19 cellular contexts compared by ENCODE assay signal in the genomic region with DNA sequence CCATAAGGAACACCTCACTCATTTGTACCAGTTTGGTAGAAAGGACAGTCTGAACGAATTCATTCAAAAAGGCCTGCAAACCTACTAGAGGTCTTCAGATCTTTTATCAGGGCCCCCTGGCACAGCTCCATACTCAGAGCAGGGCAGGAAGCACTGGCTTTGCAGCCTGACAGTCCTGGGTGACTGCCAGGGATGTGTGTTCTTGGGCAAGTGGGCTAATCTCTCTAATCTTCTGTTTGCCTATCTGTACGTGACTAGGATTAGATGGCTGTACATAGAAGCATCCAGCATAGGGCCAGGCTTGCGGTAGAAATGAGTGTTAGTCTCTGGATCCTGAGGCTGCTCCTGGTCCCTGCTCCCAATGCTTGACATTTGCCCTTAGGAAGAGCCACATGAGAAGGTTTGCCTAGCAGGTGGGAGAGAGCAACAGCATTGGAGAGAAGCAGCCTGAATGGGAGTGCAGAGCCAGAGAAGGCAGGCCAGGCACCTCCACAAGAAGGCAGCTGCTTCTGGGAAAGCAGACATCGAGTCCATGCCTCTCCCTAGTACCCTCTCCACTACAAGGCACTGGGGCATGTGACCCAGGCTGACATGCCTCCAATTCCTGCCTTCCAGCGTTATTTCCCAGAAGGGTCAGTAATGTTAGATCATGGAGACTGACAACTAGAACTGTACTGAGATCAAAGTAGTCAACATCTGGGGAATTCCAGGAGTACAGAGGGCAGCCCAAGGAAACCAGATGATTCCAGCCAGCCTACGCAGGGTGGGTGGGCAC. TPM values are rescaled to one million over a fixed set of nuclear protein-coding genes. Genes with fewer than 3 reads are reported as not detected.
A peak's percentile ranks its signal among the peaks of the same experiment; 100 is the strongest.
DNase-seq lines count a peak whose midpoint lies in the region; ATAC-seq and TF ChIP-seq lines count a peak whose summit lies in the region.
"Had no signal": no experiment of that assay in that cellular context is flagged by ENCODE, and none has a peak within 500 bp of the region (broad histone marks: within the 10 kb centered on the region; RNA-seq: fewer than 3 reads in every experiment).

No MANE protein-coding gene starts in this region.

- H3K36me3 ChIP-seq in WERI-Rb-1, result peaks cover 49% of the 10 kb centered on the region
- H3K36me3 ChIP-seq in neuronal stem cell (replicated peaks in 1 of 2; ENCODE audit: control insufficient read depth in 2 of 2, insufficient read depth in 2 of 2, low read length in 2 of 2), result peaks cover 10 to 25% of the 10 kb centered on the region in 2 donors
- H3K36me3 ChIP-seq in brain microvascular endothelial cell (replicated peaks), result peaks cover 5% of the 10 kb centered on the region
- H3K36me3 ChIP-seq: neutrophil had no signal

- H2BK120ac ChIP-seq in neuronal stem cell (ENCODE audit: low read depth, low read length), result no peak overlapping the region

- H3K9me3 Mint-ChIP-seq in activated CD4-positive, alpha-beta T cell treated with anti-CD3 and anti-CD28 coated beads, Interleukin-2, amount 10 ng/mL, durations not matched to agents 24 days and 14 days, result peaks cover 10% of the 10 kb centered on the region
- H3K9me3 Mint-ChIP-seq in activated CD4-positive, alpha-beta T cell treated with anti-CD3 and anti-CD28 coated beads for 36 hours (ENCODE audit: low read depth), result peaks cover 5% of the 10 kb centered on the region

- H3K27ac Mint-ChIP-seq in activated CD4-positive, alpha-beta T cell treated with anti-CD3 and anti-CD28 coated beads, Interleukin-2, amount 10 ng/mL, durations not matched to agents 24 days and 14 days, result peak overlapping the region; percentile 82
- H3K27ac Mint-ChIP-seq in activated CD4-positive, alpha-beta T cell treated with anti-CD3 and anti-CD28 coated beads for 36 hours, result no peak overlapping the region

- H2AK5ac ChIP-seq in neuronal stem cell (ENCODE audit: low read depth, low read length), result no peak overlapping the region

- no peak overlapping the region for H2BK15ac ChIP-seq in neuronal stem cell (ENCODE audit: low read length)

- no peak overlapping the region for H4K91ac ChIP-seq in neuronal stem cell (ENCODE audit: low read depth, low read length, poor library complexity)

- peaks cover 79% of the 10 kb centered on the region for H3K36me3 Mint-ChIP-seq in activated CD4-positive, alpha-beta T cell treated with anti-CD3 and anti-CD28 coated beads, Interleukin-2, amount 10 ng/mL, durations not matched to agents 24 days and 14 days (ENCODE audit: low read depth)
- peaks cover 34% of the 10 kb centered on the region for H3K36me3 Mint-ChIP-seq in activated CD4-positive, alpha-beta T cell treated with anti-CD3 and anti-CD28 coated beads for 36 hours (ENCODE audit: low read depth)

- in situ Hi-C loops in brain microvascular endothelial cell (cut with HindIII; ENCODE audit: low pct_ligation_motif_present, low sequenced_read_pairs), result no loop called here

- H3K27me3 Mint-ChIP-seq in activated CD4-positive, alpha-beta T cell treated with anti-CD3 and anti-CD28 coated beads, Interleukin-2, amount 10 ng/mL, durations not matched to agents 24 days and 14 days, result no peaks in the 10 kb centered on the region
- H3K27me3 Mint-ChIP-seq in activated CD4-positive, alpha-beta T cell treated with anti-CD3 and anti-CD28 coated beads for 36 hours, result peaks cover 19% of the 10 kb centered on the region

- H3K4me3 ChIP-seq in WERI-Rb-1 (ENCODE audit: low read depth, low read length), result no peak overlapping the region
- no peak overlapping the region for H3K4me3 ChIP-seq in neuronal stem cell (ENCODE audit: low read length in 2 of 2)
- H3K4me3 ChIP-seq in brain microvascular endothelial cell (ENCODE audit: low read depth, low read length), result no peak overlapping the region
- H3K4me3 ChIP-seq: upper lobe of left lung had no signal

- intact Hi-C loops in activated CD4-positive, alpha-beta T cell treated with anti-CD3 and anti-CD28 coated beads, Interleukin-2, amount 10 ng/mL, durations not matched to agents 24 days and 14 days (cut with micrococcal nuclease), result loop anchor here (2.0 to 5.0 kb wide), 3 partner anchors 77 to 500 kb away; a partner anchor contains a TSS
- intact Hi-C loops in activated CD4-positive, alpha-beta T cell treated with anti-CD3 and anti-CD28 coated beads for 36 hours (cut with DNase I, micrococcal nuclease), result loop anchor here (2.0 to 5.0 kb wide), 5 partner anchors 21 to 429 kb away; a partner anchor contains a TSS

- no peak overlapping the region for H2BK5ac ChIP-seq in neuronal stem cell (ENCODE audit: low read length)

- H3K23ac ChIP-seq in neuronal stem cell (ENCODE audit: low read depth, low read length, poor library complexity), result no peak overlapping the region

- H3K18ac ChIP-seq in neuronal stem cell (ENCODE audit: low read length), result no peak overlapping the region

- H3K9me3 ChIP-seq in WERI-Rb-1 (ENCODE audit: severe bottlenecking) (no peaks in the 10 kb centered on the region), neuronal stem cell (replicated peaks in 1 of 2; ENCODE audit: control insufficient read depth in 2 of 2, insufficient read depth in 1 of 2, low read depth in 1 of 2, low read length in 2 of 2) (no peaks in the 10 kb centered on the region)
- H3K9me3 ChIP-seq: neutrophil, upper lobe of left lung had no signal

- POLR2A ChIA-PET in activated CD4-positive, alpha-beta T cell treated with anti-CD3 and anti-CD28 coated beads for 36 hours (lab: Charles Lee), result interaction anchor here (0.8 kb wide), 1 partner anchor 54 kb away, joined by 3 read pairs; a partner anchor contains a TSS

- no peak overlapping the region for H4K8ac ChIP-seq in neuronal stem cell (ENCODE audit: low read depth, low read length)

- H3K4me1 Mint-ChIP-seq in activated CD4-positive, alpha-beta T cell treated with anti-CD3 and anti-CD28 coated beads, Interleukin-2, amount 10 ng/mL, durations not matched to agents 24 days and 14 days, result peaks cover 77% of the 10 kb centered on the region
- peaks cover 41% of the 10 kb centered on the region for H3K4me1 Mint-ChIP-seq in activated CD4-positive, alpha-beta T cell treated with anti-CD3 and anti-CD28 coated beads for 36 hours

- no CpG with 5 or more reads among the region's 6 CpGs for WGBS in neuronal stem cell (ENCODE audit: extremely low coverage in 2 of 2, insufficient read length in 2 of 2, insufficient replicate concordance in 1 of 2), 2 donors

- H3K4ac ChIP-seq in neuronal stem cell (ENCODE audit: low read length), result no peak overlapping the region

- H3K14ac ChIP-seq in neuronal stem cell (ENCODE audit: low read length), result no peak overlapping the region

- H3K27me3 ChIP-seq in WERI-Rb-1 (ENCODE audit: insufficient read depth, low read depth, severe bottlenecking) (no peaks in the 10 kb centered on the region), neuronal stem cell (ENCODE audit: control insufficient read depth in 3 of 3, insufficient read depth in 3 of 3, low read depth in 1 of 3, low read length in 3 of 3) (no peaks in the 10 kb centered on the region), brain microvascular endothelial cell (replicated peaks) (no peaks in the 10 kb centered on the region)
- H3K27me3 ChIP-seq: neutrophil, upper lobe of left lung had no signal

- CTCF ChIA-PET in activated CD4-positive, alpha-beta T cell treated with anti-CD3 and anti-CD28 coated beads for 36 hours (lab: Charles Lee), result interaction anchor here (1.2 to 14.6 kb wide), 8 partner anchors 15 to 428 kb away, joined by 3 to 269 read pairs (median 5); a partner anchor contains a TSS

- H3K27ac ChIP-seq in WERI-Rb-1 (no peak overlapping the region), neuronal stem cell (replicated peaks; ENCODE audit: low read length) (no peak overlapping the region), brain microvascular endothelial cell (no peak overlapping the region)
- H3K27ac ChIP-seq: neutrophil had no signal

- H3K4me2 ChIP-seq in neuronal stem cell (ENCODE audit: insufficient read depth, low read length, poor library complexity, severe bottlenecking), result no peak overlapping the region

- peak overlapping the region; percentile 76 for H3K4me3 Mint-ChIP-seq in activated CD4-positive, alpha-beta T cell treated with anti-CD3 and anti-CD28 coated beads, Interleukin-2, amount 10 ng/mL, durations not matched to agents 24 days and 14 days
- no peak overlapping the region for H3K4me3 Mint-ChIP-seq in activated CD4-positive, alpha-beta T cell treated with anti-CD3 and anti-CD28 coated beads for 36 hours

- no peak overlapping the region for H2AFZ ChIP-seq in neuronal stem cell (ENCODE audit: low read length)

- TF ChIP-seq CTCF in WERI-Rb-1 (IDR thresholded peaks at IDR 0.05; ENCODE audit: low read depth, low read length), result no peak
- no peak for TF ChIP-seq CTCF in brain microvascular endothelial cell (IDR thresholded peaks at IDR 0.05; ENCODE audit: low read depth, low read length, missing control alignments)

- peaks cover 0 to 2% of the 10 kb centered on the region in 2 donors for H3K4me1 ChIP-seq in neuronal stem cell (ENCODE audit: control insufficient read depth in 2 of 2, insufficient read depth in 1 of 2, low read depth in 1 of 2, low read length in 2 of 2)

- H3K9ac ChIP-seq in neuronal stem cell (ENCODE audit: low read depth, low read length, poor library complexity), result peak overlapping the region; percentile 0

- no peak for DNase-seq in activated CD4-positive, alpha-beta T cell treated with anti-CD3 and anti-CD28 coated beads, Interleukin-2, amount 10 ng/mL, durations not matched to agents 24 days and 14 days
- no peak for DNase-seq in activated CD4-positive, alpha-beta T cell treated with anti-CD3 and anti-CD28 coated beads for 36 hours
- peak in 69 of 76 experiments; percentile 3 to 77 (median 49) for DNase-seq in HUDEP-2 (lab: John Stamatoyannopoulos, UW; ENCODE audit: unreplicated experiment in 76 of 76)
- DNase-seq in WERI-Rb-1, result peak; percentile 34
- DNase-seq in neuronal stem cell (ENCODE audit: low spot score), result no peak
- no peak for DNase-seq in NCI-H2107 treated with DMSO at 0.1 percent for 48 hours (lab: John Stamatoyannopoulos, UW; ENCODE audit: unreplicated experiment)
- no peak for DNase-seq in brain microvascular endothelial cell
- DNase-seq: activated naive CD4-positive, alpha-beta T cell treated with anti-CD3 and anti-CD28 coated beads, Interleukin-2, amount 50 U/mL, for 16 hours; cerebellar nuclear complex; hippocampal formation; Karpas-422; NK-92 treated with Interleukin-12 subunit alpha and Interleukin-12 subunit beta, amount 100 ng/mL, for 24 hours; stimulated activated CD4-positive, alpha-beta T cell treated with anti-CD3 and anti-CD28 coated beads, Interleukin-12 subunit alpha, Interleukin-12 subunit beta, amount 100 ng/mL, for 4 hours had no signal

- H3K79me1 ChIP-seq in neuronal stem cell (ENCODE audit: low read depth, low read length), result no peaks in the 10 kb centered on the region

- no peak overlapping the region for H2BK12ac ChIP-seq in neuronal stem cell (ENCODE audit: low read length)

- no peak for ATAC-seq in activated CD4-positive, alpha-beta T cell treated with anti-CD3 and anti-CD28 coated beads for 36 hours
- no peak for ATAC-seq in GM21526 (IDR thresholded peaks at IDR 0.05; ENCODE audit: low FRiP score, unreplicated experiment)

RNA-seq across cellular contexts. Expression of a gene that starts 1.0 kb away (rescaled TPM):
- 15.2 TPM in 2 replicates for total RNA-seq in activated CD4-positive, alpha-beta T cell treated with anti-CD3 and anti-CD28 coated beads, Interleukin-2, amount 10 ng/mL, durations not matched to agents 24 days and 14 days
- total RNA-seq in activated CD4-positive, alpha-beta T cell treated with anti-CD3 and anti-CD28 coated beads for 36 hours, result under 1 TPM; 0.42 to 0.85 TPM
- polyA plus RNA-seq in neuronal stem cell (2013, experiment 1 of 2), result not detected
- not detected for polyA plus RNA-seq in neuronal stem cell (2013, experiment 2 of 2)
- total RNA-seq: SK-MEL-5 had no signal

RNA-seq across cellular contexts. Expression of a gene that starts 53.4 kb away (rescaled TPM):
- 16.5 and 16.8 TPM in 2 replicates for total RNA-seq in activated CD4-positive, alpha-beta T cell treated with anti-CD3 and anti-CD28 coated beads, Interleukin-2, amount 10 ng/mL, durations not matched to agents 24 days and 14 days
- total RNA-seq in activated CD4-positive, alpha-beta T cell treated with anti-CD3 and anti-CD28 coated beads for 36 hours, result 10 to 100 TPM in 1 of 2 experiments, 1 to 10 TPM in 1; 8.2 to 10.6 TPM
- 4.6 TPM for polyA plus RNA-seq in neuronal stem cell (2013, experiment 1 of 2)
- 4.7 TPM for polyA plus RNA-seq in neuronal stem cell (2013, experiment 2 of 2)

RNA-seq across cellular contexts. Expression of a gene that starts 55.9 kb away (rescaled TPM):
- not detected in 2 replicates for total RNA-seq in activated CD4-positive, alpha-beta T cell treated with anti-CD3 and anti-CD28 coated beads, Interleukin-2, amount 10 ng/mL, durations not matched to agents 24 days and 14 days
- total RNA-seq in activated CD4-positive, alpha-beta T cell treated with anti-CD3 and anti-CD28 coated beads for 36 hours, result not detected
- polyA plus RNA-seq in neuronal stem cell (2013, experiment 1 of 2), result not detected
- polyA plus RNA-seq in neuronal stem cell (2013, experiment 2 of 2), result not detected
- total RNA-seq: SK-MEL-5 had no signal
- polyA plus RNA-seq: esophagus, liver had no signal

Comparison
In these comparisons a context has a peak if more than half of its experiments do, and no peak if none do; other contexts are left out.
1. DNase-seq: peak in HUDEP-2 (69 of 76) and WERI-Rb-1 (single experiment); none in activated CD4-positive, alpha-beta T cell treated with anti-CD3 and anti-CD28 coated beads, Interleukin-2, amount 10 ng/mL, durations not matched to agents 24 days and 14 days (single experiment), activated CD4-positive, alpha-beta T cell treated with anti-CD3 and anti-CD28 coated beads for 36 hours (single experiment), neuronal stem cell (single experiment), NCI-H2107 treated with DMSO at 0.1 percent for 48 hours (single experiment) and brain microvascular endothelial cell (single experiment).